21 cellular contexts compared by ENCODE assay signal in genomic region chrX:906586-906985, GRCh38.
"Had no signal": no experiment of that assay in that cellular context is flagged by ENCODE, and none has a peak within 500 bp of the region (broad histone marks: within the 10 kb centered on the region; RNA-seq: fewer than 3 reads in every experiment).

No MANE protein-coding gene starts in this region.

- H3K9me3 ChIP-seq: lower lobe of right lung, prostate gland, thyroid gland had no signal

- H3K27me3 ChIP-seq: right atrium auricular region, stomach, thyroid gland had no signal

- H3K9me3 Mint-ChIP-seq: neural crest cell had no signal

- H3K27ac ChIP-seq: coronary artery, dorsolateral prefrontal cortex, lower lobe of right lung, prostate gland, right atrium auricular region, stomach, thyroid gland had no signal

- DNase-seq: dorsolateral prefrontal cortex; effector CD4-positive, alpha-beta T cell; hypothalamus; immature natural killer cell; islet precursor cell; left ventricle myocardium superior; lower lobe of right lung; naive B cell; stimulated activated CD4-positive, alpha-beta T cell treated with anti-CD3 and anti-CD28 coated beads, Interleukin-2, amount 100 ng/mL, for 24 hours; stimulated activated CD4-positive, alpha-beta T cell treated with anti-CD3 and anti-CD28 coated beads, Interleukin-4, amount 100 ng/mL, for 24 hours; stimulated activated naive CD4-positive, alpha-beta T cell treated with Interleukin-2 at 50 U/mL for 16 hours; stomach; thyroid gland; trophoblast cell had no signal

- H3K36me3 Mint-ChIP-seq: immature natural killer cell; naive B cell; natural killer cell treated with Interleukin-12 subunit alpha and Interleukin-12 subunit beta and Interleukin-15 and Interleukin-18, amount 100 ng/mL, for 72 hours; stimulated activated effector memory CD8-positive, alpha-beta T cell treated with anti-CD3 and anti-CD28 coated beads, Interleukin-12 subunit alpha, Interleukin-12 subunit beta, amount 100 ng/mL, for 72 hours had no signal

- H3K27ac Mint-ChIP-seq: immature natural killer cell; natural killer cell treated with Interleukin-12 subunit alpha and Interleukin-12 subunit beta and Interleukin-15 and Interleukin-18, amount 100 ng/mL, for 72 hours; stimulated activated effector memory CD8-positive, alpha-beta T cell treated with anti-CD3 and anti-CD28 coated beads, Interleukin-12 subunit alpha, Interleukin-12 subunit beta, amount 100 ng/mL, for 72 hours had no signal

- H3K36me3 ChIP-seq: lower lobe of right lung, prostate gland, right atrium auricular region, stomach, thyroid gland had no signal

- H3K4me3 Mint-ChIP-seq: immature natural killer cell; natural killer cell treated with Interleukin-12 subunit alpha and Interleukin-12 subunit beta and Interleukin-15 and Interleukin-18, amount 100 ng/mL, for 72 hours; neural crest cell; stimulated activated effector memory CD8-positive, alpha-beta T cell treated with anti-CD3 and anti-CD28 coated beads, Interleukin-12 subunit alpha, Interleukin-12 subunit beta, amount 100 ng/mL, for 72 hours had no signal

- ATAC-seq: left ventricle myocardium superior; sciatic nerve; stimulated activated effector memory CD8-positive, alpha-beta T cell treated with anti-CD3 and anti-CD28 coated beads, Interleukin-12 subunit alpha, Interleukin-12 subunit beta, amount 100 ng/mL, for 72 hours had no signal

- H3K4me1 Mint-ChIP-seq: immature natural killer cell; naive B cell; stimulated activated effector memory CD8-positive, alpha-beta T cell treated with anti-CD3 and anti-CD28 coated beads, Interleukin-12 subunit alpha, Interleukin-12 subunit beta, amount 100 ng/mL, for 72 hours had no signal

- H3K4me1 ChIP-seq: lower lobe of right lung, prostate gland, right atrium auricular region, stomach, thyroid gland had no signal

- H3K4me3 ChIP-seq: coronary artery, dorsolateral prefrontal cortex, lower lobe of right lung, prostate gland, right atrium auricular region, stomach, thyroid gland had no signal
